22 cellular contexts compared by ENCODE assay signal in genomic region chr7:101699399-101699798, GRCh38.
DNase-seq lines count a peak whose midpoint lies in the region; ATAC-seq and TF ChIP-seq lines count a peak whose summit lies in the region.
"Had no signal": no experiment of that assay in that cellular context is flagged by ENCODE, and none has a peak within 500 bp of the region (broad histone marks: within the 10 kb centered on the region; RNA-seq: fewer than 3 reads in every experiment).

No MANE protein-coding gene starts in this region.

- H3K27me3 ChIP-seq in WERI-Rb-1 (ENCODE audit: insufficient read depth, low read depth, severe bottlenecking) (no peaks in the 10 kb centered on the region), neural progenitor cell (no peaks in the 10 kb centered on the region), mesenchymal stem cell (ENCODE audit: control insufficient read depth in 1 of 2, insufficient read depth in 1 of 2, low read length in 2 of 2) (peaks cover 23 to 54% of the 10 kb centered on the region in 2 experiments)

- H3K14ac ChIP-seq in mesenchymal stem cell (ENCODE audit: low read length in 2 of 2), result peak overlapping the region in 1 of 2 experiments; percentile 95

- no peak overlapping the region for H3K18ac ChIP-seq in mesenchymal stem cell (ENCODE audit: low read depth in 1 of 2, low read length in 2 of 2)

- ATAC-seq in stimulated activated naive CD8-positive, alpha-beta T cell treated with anti-CD3 and anti-CD28 coated beads, Interleukin-15, amount 100 ng/mL, for 72 hours, result no peak
- ATAC-seq in stimulated activated naive CD8-positive, alpha-beta T cell treated with anti-CD3 and anti-CD28 coated beads, Interleukin-15, Interleukin-2, amounts not matched to agents 100 U/mL and 50 U/mL, for 24 hours, result no peak
- no peak for ATAC-seq in HG03139 (IDR thresholded peaks at IDR 0.05; ENCODE audit: unreplicated experiment)
- ATAC-seq: GM12878, Panc1 had no signal

- H3K4me1 ChIP-seq in neural progenitor cell (no peaks in the 10 kb centered on the region), mesenchymal stem cell (ENCODE audit: control insufficient read depth, insufficient read depth, low read depth, low read length) (no peaks in the 10 kb centered on the region)

- H2BK15ac ChIP-seq in mesenchymal stem cell (ENCODE audit: low read depth, poor library complexity, severe bottlenecking), result no peak overlapping the region

- H3K79me2 ChIP-seq in neural progenitor cell (ENCODE audit: low read depth), result no peaks in the 10 kb centered on the region

- no peak overlapping the region for H2AK5ac ChIP-seq in mesenchymal stem cell (ENCODE audit: low read length, severe bottlenecking)

- no peak overlapping the region for H3K4ac ChIP-seq in mesenchymal stem cell (ENCODE audit: low read depth in 1 of 2, low read length in 2 of 2)

- no peak overlapping the region for H3K23ac ChIP-seq in mesenchymal stem cell (ENCODE audit: low read length in 2 of 2)

- no peak overlapping the region for H2BK5ac ChIP-seq in mesenchymal stem cell (ENCODE audit: low read depth, low read length, poor library complexity, severe bottlenecking)

- H3K27ac ChIP-seq in WERI-Rb-1 (no peak overlapping the region; the same call in 1 of the 2 replicates), neural progenitor cell (no peak overlapping the region), mesenchymal stem cell (ENCODE audit: low read length, poor library complexity, severe bottlenecking) (no peak overlapping the region)
- H3K27ac ChIP-seq: HL-60 had no signal

- WGBS in mesenchymal stem cell, result 95% methylated on average over 3 of the region's 3 CpGs

- H3K4me2 ChIP-seq in neural progenitor cell, result no peak overlapping the region
- H3K4me2 ChIP-seq in mesenchymal stem cell (ENCODE audit: low read length, poor library complexity, severe bottlenecking), result no peak overlapping the region
- H3K4me2 ChIP-seq: SK-N-SH had no signal

- no peak overlapping the region for H2BK12ac ChIP-seq in mesenchymal stem cell (ENCODE audit: low read length in 2 of 2)

- no peak overlapping the region for H3K4me3 Mint-ChIP-seq in stimulated activated naive CD8-positive, alpha-beta T cell treated with anti-CD3 and anti-CD28 coated beads, Interleukin-15, amount 100 ng/mL, for 72 hours
- no peak overlapping the region for H3K4me3 Mint-ChIP-seq in neural progenitor cell

- no peak overlapping the region for H4K8ac ChIP-seq in mesenchymal stem cell (ENCODE audit: low read length)

- H3K4me3 ChIP-seq in WERI-Rb-1 (ENCODE audit: low read depth, low read length) (no peak overlapping the region), neural progenitor cell (no peak overlapping the region), mesenchymal stem cell (ENCODE audit: insufficient read depth in 1 of 2, low read depth in 1 of 2, low read length in 2 of 2) (no peak overlapping the region)
- H3K4me3 ChIP-seq: GM12878 had no signal

- peaks cover 6% of the 10 kb centered on the region for H3K27me3 Mint-ChIP-seq in stimulated activated naive CD8-positive, alpha-beta T cell treated with anti-CD3 and anti-CD28 coated beads, Interleukin-15, amount 100 ng/mL, for 72 hours
- peaks cover 8% of the 10 kb centered on the region for H3K27me3 Mint-ChIP-seq in neural progenitor cell (ENCODE audit: insufficient read depth, low read depth)

- no peak for TF ChIP-seq CTCF in WERI-Rb-1 (IDR thresholded peaks at IDR 0.05; ENCODE audit: low read depth, low read length)
- no peak for TF ChIP-seq CTCF in neural progenitor cell (IDR thresholded peaks at IDR 0.05)

- H4K91ac ChIP-seq in mesenchymal stem cell (ENCODE audit: low read length), result no peak overlapping the region

- no peaks in the 10 kb centered on the region for H4K20me1 ChIP-seq in neural progenitor cell (ENCODE audit: low read depth)

- H3K9me3 Mint-ChIP-seq in stimulated activated naive CD8-positive, alpha-beta T cell treated with anti-CD3 and anti-CD28 coated beads, Interleukin-15, amount 100 ng/mL, for 72 hours, result no peaks in the 10 kb centered on the region
- no peaks in the 10 kb centered on the region for H3K9me3 Mint-ChIP-seq in neural progenitor cell

- H2BK120ac ChIP-seq in mesenchymal stem cell (ENCODE audit: low read depth, low read length), result no peak overlapping the region

- no peaks in the 10 kb centered on the region for H3F3A ChIP-seq in neural progenitor cell (ENCODE audit: low read depth)

- H3K9ac ChIP-seq in neural progenitor cell (no peak overlapping the region), mesenchymal stem cell (ENCODE audit: low read length) (no peak overlapping the region)
- H3K9ac ChIP-seq: SK-N-SH had no signal

- H3K36me3 ChIP-seq in WERI-Rb-1, result no peaks in the 10 kb centered on the region
- no peaks in the 10 kb centered on the region for H3K36me3 ChIP-seq in neural progenitor cell
- H3K36me3 ChIP-seq in mesenchymal stem cell (ENCODE audit: control insufficient read depth in 1 of 2, insufficient read depth in 2 of 2, low read depth in 1 of 2, low read length in 2 of 2), result no peaks in the 10 kb centered on the region

- DNase-seq in stimulated activated naive CD8-positive, alpha-beta T cell treated with anti-CD3 and anti-CD28 coated beads, Interleukin-15, amount 100 ng/mL, for 72 hours, result no peak
- no peak for DNase-seq in stimulated activated naive CD8-positive, alpha-beta T cell treated with anti-CD3 and anti-CD28 coated beads, Interleukin-15, Interleukin-2, amounts not matched to agents 100 U/mL and 50 U/mL, for 24 hours
- DNase-seq in WERI-Rb-1, result peak; percentile 20
- DNase-seq in neural progenitor cell (ENCODE audit: low spot score), result no peak
- no peak for DNase-seq in mesenchymal stem cell
- no peak for DNase-seq in LoVo (ENCODE audit: low spot score)
- DNase-seq: DMS79 treated with DMSO at 0.1 percent for 48 hours, Karpas-422, NCI-H1048, NCI-H1436, NCI-H187 treated with DMSO at 0.1 percent for 48 hours, NCI-H2107, NCI-H2227 treated with DMSO at 0.1 percent for 48 hours, NCI-H510A, NCI-H748 treated with DMSO at 0.1 percent for 48 hours, SIG-M5, SK-N-SH had no signal

- no peaks in the 10 kb centered on the region for H3K36me3 Mint-ChIP-seq in neural progenitor cell

- H2AFZ ChIP-seq in neural progenitor cell (replicated peaks), result no peak overlapping the region
- no peak overlapping the region for H2AFZ ChIP-seq in mesenchymal stem cell (ENCODE audit: low read depth, low read length)

- no peaks in the 10 kb centered on the region for H3K4me1 Mint-ChIP-seq in stimulated activated naive CD8-positive, alpha-beta T cell treated with anti-CD3 and anti-CD28 coated beads, Interleukin-15, amount 100 ng/mL, for 72 hours
- peaks cover 2% of the 10 kb centered on the region for H3K4me1 Mint-ChIP-seq in neural progenitor cell

- H3K27ac Mint-ChIP-seq in stimulated activated naive CD8-positive, alpha-beta T cell treated with anti-CD3 and anti-CD28 coated beads, Interleukin-15, amount 100 ng/mL, for 72 hours, result peak overlapping the region; percentile 8 to 73
- peak overlapping the region; percentile 45 for H3K27ac Mint-ChIP-seq in neural progenitor cell
- H3K27ac Mint-ChIP-seq: IgD-negative memory B cell had no signal

- no peaks in the 10 kb centered on the region for H3K79me1 ChIP-seq in mesenchymal stem cell (replicated peaks; ENCODE audit: low read length, poor library complexity, severe bottlenecking)

- H3K9me3 ChIP-seq in WERI-Rb-1 (ENCODE audit: severe bottlenecking), result no peaks in the 10 kb centered on the region
- H3K9me3 ChIP-seq in neural progenitor cell (ENCODE audit: low read depth), result no peaks in the 10 kb centered on the region
- no peaks in the 10 kb centered on the region for H3K9me3 ChIP-seq in mesenchymal stem cell (ENCODE audit: control insufficient read depth, low read length)
- H3K9me3 ChIP-seq: SK-N-SH had no signal
